Comparison of ENCODE assay signal across 1 cellular context in the genomic region with DNA sequence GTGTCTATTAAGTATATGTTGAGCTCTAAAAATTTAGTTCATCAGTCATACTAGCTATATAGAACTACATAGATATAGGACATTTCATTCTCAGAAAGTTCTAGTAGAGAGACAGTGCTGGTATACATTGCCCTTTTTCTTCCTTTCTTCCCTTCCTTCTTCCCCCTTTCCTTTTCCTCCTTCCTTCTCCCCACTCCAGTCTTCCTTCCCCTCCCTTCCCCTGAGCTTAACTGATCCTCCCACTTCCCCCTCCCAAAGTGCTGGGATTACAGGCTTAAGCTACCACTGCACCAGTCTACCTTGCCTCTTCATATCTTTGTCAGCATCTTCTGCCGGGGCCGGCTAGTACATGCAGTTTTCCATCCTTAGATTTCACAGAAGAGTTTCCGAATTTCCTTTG.
TF ChIP-seq lines count a peak whose summit lies in the region.

No MANE protein-coding gene starts in this region.

TF ChIP-seq in HepG2, 621 proteins besides CTCF, POLR2A, EP300 and RAD21:
- TF ChIP-seq HNRNPK (IDR thresholded peaks at IDR 0.05; ENCODE audit: low read depth, low read length, poor library complexity, severe bottlenecking), result peak; percentile 60
- TF ChIP-seq, protein P1, sequence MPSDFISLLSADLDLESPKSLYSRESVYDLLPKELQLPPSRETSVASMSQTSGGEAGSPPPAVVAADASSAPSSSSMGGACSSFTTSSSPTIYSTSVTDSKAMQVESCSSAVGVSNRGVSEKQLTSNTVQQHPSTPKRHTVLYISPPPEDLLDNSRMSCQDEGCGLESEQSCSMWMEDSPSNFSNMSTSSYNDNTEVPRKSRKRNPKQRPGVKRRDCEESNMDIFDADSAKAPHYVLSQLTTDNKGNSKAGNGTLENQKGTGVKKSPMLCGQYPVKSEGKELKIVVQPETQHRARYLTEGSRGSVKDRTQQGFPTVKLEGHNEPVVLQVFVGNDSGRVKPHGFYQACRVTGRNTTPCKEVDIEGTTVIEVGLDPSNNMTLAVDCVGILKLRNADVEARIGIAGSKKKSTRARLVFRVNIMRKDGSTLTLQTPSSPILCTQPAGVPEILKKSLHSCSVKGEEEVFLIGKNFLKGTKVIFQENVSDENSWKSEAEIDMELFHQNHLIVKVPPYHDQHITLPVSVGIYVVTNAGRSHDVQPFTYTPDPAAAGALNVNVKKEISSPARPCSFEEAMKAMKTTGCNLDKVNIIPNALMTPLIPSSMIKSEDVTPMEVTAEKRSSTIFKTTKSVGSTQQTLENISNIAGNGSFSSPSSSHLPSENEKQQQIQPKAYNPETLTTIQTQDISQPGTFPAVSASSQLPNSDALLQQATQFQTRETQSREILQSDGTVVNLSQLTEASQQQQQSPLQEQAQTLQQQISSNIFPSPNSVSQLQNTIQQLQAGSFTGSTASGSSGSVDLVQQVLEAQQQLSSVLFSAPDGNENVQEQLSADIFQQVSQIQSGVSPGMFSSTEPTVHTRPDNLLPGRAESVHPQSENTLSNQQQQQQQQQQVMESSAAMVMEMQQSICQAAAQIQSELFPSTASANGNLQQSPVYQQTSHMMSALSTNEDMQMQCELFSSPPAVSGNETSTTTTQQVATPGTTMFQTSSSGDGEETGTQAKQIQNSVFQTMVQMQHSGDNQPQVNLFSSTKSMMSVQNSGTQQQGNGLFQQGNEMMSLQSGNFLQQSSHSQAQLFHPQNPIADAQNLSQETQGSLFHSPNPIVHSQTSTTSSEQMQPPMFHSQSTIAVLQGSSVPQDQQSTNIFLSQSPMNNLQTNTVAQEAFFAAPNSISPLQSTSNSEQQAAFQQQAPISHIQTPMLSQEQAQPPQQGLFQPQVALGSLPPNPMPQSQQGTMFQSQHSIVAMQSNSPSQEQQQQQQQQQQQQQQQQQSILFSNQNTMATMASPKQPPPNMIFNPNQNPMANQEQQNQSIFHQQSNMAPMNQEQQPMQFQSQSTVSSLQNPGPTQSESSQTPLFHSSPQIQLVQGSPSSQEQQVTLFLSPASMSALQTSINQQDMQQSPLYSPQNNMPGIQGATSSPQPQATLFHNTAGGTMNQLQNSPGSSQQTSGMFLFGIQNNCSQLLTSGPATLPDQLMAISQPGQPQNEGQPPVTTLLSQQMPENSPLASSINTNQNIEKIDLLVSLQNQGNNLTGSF (CRISPR knock-in tag; IDR thresholded peaks at IDR 0.05), result no peak
- 0 out of 2 replicates have a peak, but pooled peaks have one; percentile 3 for TF ChIP-seq RBFOX2 (IDR thresholded peaks at IDR 0.05; ENCODE audit: low read depth, low read length)
TF ChIP-seq in HepG2: peak in this region for 2.
